Comparison of ENCODE assay signal across 17 cellular contexts in the genomic region with DNA sequence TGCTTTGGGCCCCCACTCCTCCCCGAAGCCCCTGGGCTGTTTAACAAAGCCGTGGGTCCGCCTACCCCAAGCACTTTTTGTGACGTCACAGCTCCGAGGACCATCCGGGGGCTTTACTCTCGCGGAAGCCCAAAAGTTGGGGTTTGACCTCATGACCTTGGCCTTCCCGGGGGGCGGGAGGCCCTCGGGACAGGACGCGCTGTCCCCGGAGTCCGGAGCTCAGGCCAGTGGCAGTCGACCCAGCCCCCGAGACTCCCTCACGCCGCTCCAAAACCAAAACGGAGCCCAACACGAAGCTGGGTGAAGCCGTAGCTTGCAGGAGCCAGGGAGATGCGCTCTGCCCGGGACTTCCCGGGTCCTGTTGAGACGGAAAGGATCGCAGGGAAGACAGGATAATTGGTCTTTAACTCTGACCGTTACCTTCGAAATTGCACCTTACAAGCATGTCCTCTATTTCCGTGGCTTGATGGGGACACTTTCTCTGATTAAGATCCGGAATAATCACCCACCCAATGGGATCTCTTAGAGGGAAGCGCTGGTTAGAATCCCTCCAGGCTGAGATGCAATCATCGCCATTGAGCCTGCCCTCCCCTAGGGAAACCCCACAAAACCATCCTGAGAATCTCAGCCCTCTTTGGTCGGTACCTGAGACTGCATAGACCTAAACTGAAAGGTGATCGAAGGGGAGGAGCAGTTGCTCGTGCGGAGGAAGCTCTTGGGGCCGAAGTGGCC. TPM values are rescaled to one million over a fixed set of nuclear protein-coding genes. Genes with fewer than 3 reads are reported as not detected.
DNase-seq lines count a peak whose midpoint lies in the region; ATAC-seq and TF ChIP-seq lines count a peak whose summit lies in the region.
"Had no signal": no experiment of that assay in that cellular context is flagged by ENCODE, and none has a peak within 500 bp of the region (broad histone marks: within the 10 kb centered on the region; RNA-seq: fewer than 3 reads in every experiment).

No MANE protein-coding gene starts in this region.

- no peak overlapping the region for H3K4me3 ChIP-seq in IMR-90 (ENCODE audit: insufficient read depth, low read depth, low read length)
- H3K4me3 ChIP-seq: ovary had no signal

- no peaks in the 10 kb centered on the region for H3K79me1 ChIP-seq in IMR-90 (ENCODE audit: low read depth in 1 of 2, low read length in 2 of 2)

- in situ Hi-C loops in IMR-90 (cut with MboI; ENCODE audit: low sequenced_read_pairs), result loop anchor here (10.0 kb wide), 3 partner anchors 651 to 1351 kb away; no protein-coding TSS in a partner anchor

- H3K18ac ChIP-seq in IMR-90 (ENCODE audit: low read depth, low read length), result no peak overlapping the region

- no peak overlapping the region for H3K4me2 ChIP-seq in IMR-90 (ENCODE audit: low read depth, low read length)

- no peak overlapping the region for H2BK15ac ChIP-seq in IMR-90 (ENCODE audit: low read depth, low read length)

- H3K4me1 Mint-ChIP-seq in endothelial cell (ENCODE audit: unreplicated experiment), result peaks cover 17% of the 10 kb centered on the region
- H3K4me1 Mint-ChIP-seq in nephron progenitor cell, result peaks cover 56% of the 10 kb centered on the region
- peaks cover 5 to 19% (median 12%) of the 10 kb centered on the region in 3 donors for H3K4me1 Mint-ChIP-seq in T-cell

- H2BK20ac ChIP-seq in IMR-90 (ENCODE audit: low read depth, low read length), result no peak overlapping the region

- H3K36me3 Mint-ChIP-seq in endothelial cell (ENCODE audit: low read depth, unreplicated experiment) (no peaks in the 10 kb centered on the region), nephron progenitor cell (ENCODE audit: low read depth) (no peaks in the 10 kb centered on the region), T-cell (no peaks in the 10 kb centered on the region)

- H3K4me1 ChIP-seq in ES-I3 (ENCODE audit: insufficient read depth, low read length), result peaks cover 17% of the 10 kb centered on the region
- H3K4me1 ChIP-seq in IMR-90 (ENCODE audit: control insufficient read depth, insufficient read depth, low read length), result peaks cover 8% of the 10 kb centered on the region

- TF ChIP-seq RAD21 in IMR-90 (IDR thresholded peaks at IDR 0.05; ENCODE audit: low read length), result no peak

- no peak overlapping the region for H2BK120ac ChIP-seq in IMR-90 (ENCODE audit: low read depth, low read length)

- H3K9me3 ChIP-seq in ES-I3 (ENCODE audit: control insufficient read depth, insufficient read depth, low read length), result no peaks in the 10 kb centered on the region
- no peaks in the 10 kb centered on the region for H3K9me3 ChIP-seq in IMR-90 (ENCODE audit: control insufficient read depth, insufficient read depth, low read length)
- H3K9me3 ChIP-seq: ovary, stomach had no signal

- H3K9me1 ChIP-seq in IMR-90 (ENCODE audit: insufficient read depth, low read length), result no peaks in the 10 kb centered on the region

- H4K5ac ChIP-seq in IMR-90 (ENCODE audit: low read depth, low read length), result no peak overlapping the region

- intact Hi-C loops in IMR-90 (cut with micrococcal nuclease), result loop anchor here (5.0 kb wide), 1 partner anchor 464 kb away; no protein-coding TSS in a partner anchor

- H3K36me3 ChIP-seq in ES-I3 (ENCODE audit: insufficient read depth, low read length) (no peaks in the 10 kb centered on the region), IMR-90 (ENCODE audit: control insufficient read depth, insufficient read depth, low read length) (no peaks in the 10 kb centered on the region)
- H3K36me3 ChIP-seq: ovary, stomach had no signal

- POLR2A ChIA-PET in IMR-90 (lab: Charles Lee; ENCODE audit: unreplicated experiment) (interaction anchor here (0.6 kb wide), 1 partner anchor 829 kb away, joined by 4 read pairs; no protein-coding TSS in a partner anchor), T-cell (lab: Charles Lee) (no interaction called here)

- ATAC-seq in IMR-90 (ENCODE audit: low read depth), result no peak
- no peak for ATAC-seq in T-cell (replicated peaks in 1 of 4)
- ATAC-seq in HG02610 (IDR thresholded peaks at IDR 0.05; ENCODE audit: unreplicated experiment), result no peak
- ATAC-seq: activated CD4-positive, CD25-positive, alpha-beta regulatory T cell treated with anti-CD3 and anti-CD28 coated beads, Interleukin-2, amount 50 U/mL, for 24 hours had no signal

- dilution Hi-C loops in IMR-90 (cut with HindIII; ENCODE audit: low sequenced_read_pairs, unreplicated experiment), result no loop called here

- BruUV-seq in IMR-90 (replicated peaks; lab: Mats Ljungman, UMichigan), result no TSS peak

- CTCF ChIA-PET in IMR-90 (lab: Yijun Ruan, JAX) (interaction anchor here (0.5 to 0.6 kb wide), 2 partner anchors 10 to 389 kb away, joined by 4 to 6 read pairs; no protein-coding TSS in a partner anchor), T-cell (lab: Charles Lee) (no interaction called here)

- no peak overlapping the region for H3K27ac ChIP-seq in IMR-90 (ENCODE audit: insufficient read depth, low read length)
- H3K27ac ChIP-seq: ovary, stomach had no signal

- H2AK9ac ChIP-seq in IMR-90 (replicated peaks; ENCODE audit: low read depth, low read length, poor library complexity), result no peak overlapping the region

- H3K9me3 Mint-ChIP-seq in endothelial cell (ENCODE audit: unreplicated experiment) (no peaks in the 10 kb centered on the region), nephron progenitor cell (no peaks in the 10 kb centered on the region), T-cell (no peaks in the 10 kb centered on the region)
- H3K9me3 Mint-ChIP-seq: activated naive CD4-positive, alpha-beta T cell treated with anti-CD3 and anti-CD28 coated beads, Interleukin-2, amount 50 U/mL, for 24 hours; T-helper 1 cell treated with Interleukin-12 subunit alpha and Interleukin-12 subunit beta and Interleukin-4 antibody, amounts not matched to agents 30 μg/mL and 1 μg/mL, for 36 hours had no signal

- no peak overlapping the region for H4K8ac ChIP-seq in IMR-90 (ENCODE audit: low read depth in 2 of 2, low read length in 2 of 2)

- H3K14ac ChIP-seq in IMR-90 (replicated peaks; ENCODE audit: low read depth, low read length), result no peak overlapping the region

- no peak overlapping the region for H3K4ac ChIP-seq in IMR-90 (ENCODE audit: low read depth, low read length)

- H3K27me3 Mint-ChIP-seq in endothelial cell (ENCODE audit: unreplicated experiment) (peaks cover 19% of the 10 kb centered on the region), nephron progenitor cell (ENCODE audit: low read depth, poor library complexity) (peaks cover 77% of the 10 kb centered on the region), T-cell (peaks cover 65 to 68% of the 10 kb centered on the region in 2 donors)

- H3K56ac ChIP-seq in IMR-90 (ENCODE audit: extremely low read depth, insufficient read depth, low read length), result no peak overlapping the region

- H3K4me3 Mint-ChIP-seq in endothelial cell (ENCODE audit: unreplicated experiment) (peak overlapping the region; percentile 31), nephron progenitor cell (peak overlapping the region; percentile 86), T-cell (no peak overlapping the region)
- H3K4me3 Mint-ChIP-seq: T-helper 1 cell treated with Interleukin-12 subunit alpha and Interleukin-12 subunit beta and Interleukin-4 antibody, amounts not matched to agents 30 μg/mL and 1 μg/mL, for 36 hours had no signal

- H3K23ac ChIP-seq in IMR-90 (ENCODE audit: low read depth, low read length), result no peak overlapping the region

- DNase-seq in IMR-90 (no peak), endothelial cell (ENCODE audit: low spot score) (no peak), nephron progenitor cell (peak; percentile 42), T-cell (no peak), NCI-H345 treated with DMSO at 0.1 percent for 48 hours (lab: John Stamatoyannopoulos, UW; ENCODE audit: unreplicated experiment) (no peak)
- no peak for DNase-seq in activated naive CD4-positive, alpha-beta T cell treated with Interleukin-2 at 50 U/mL for 16 hours
- DNase-seq: COR-L47, foreskin melanocyte, Kasumi-1, ovary, stomach had no signal

- peaks cover 11% of the 10 kb centered on the region; the same call in 1 of the 2 replicates for H3K27me3 ChIP-seq in IMR-90 (ENCODE audit: control insufficient read depth, insufficient read depth, low read length)
- H3K27me3 ChIP-seq: ovary had no signal

- H3K9ac ChIP-seq in ES-I3 (ENCODE audit: low read depth, low read length) (peak overlapping the region; percentile 56), IMR-90 (ENCODE audit: low read depth, low read length) (no peak overlapping the region)

- TF ChIP-seq CTCF in IMR-90 (conservative IDR thresholded peaks at IDR 0.05; ENCODE audit: low read depth, low read length) (no peak), endothelial cell (IDR thresholded peaks at IDR 0.05; ENCODE audit: unreplicated experiment) (no peak), nephron progenitor cell (IDR thresholded peaks at IDR 0.05) (no peak)

- peak overlapping the region; percentile 9 for H2AFZ ChIP-seq in IMR-90 (replicated peaks; ENCODE audit: low read length, poor library complexity)

- no peak for TF ChIP-seq POLR2A in IMR-90 (IDR thresholded peaks at IDR 0.05; ENCODE audit: low read depth, low read length)

- WGBS in IMR-90 (ENCODE audit: extremely low coverage in 2 of 2, insufficient read length in 1 of 2), 2 experiments, result 57% methylated on average over 17 of the region's 38 CpGs; no CpG with 5 or more reads in 1 of the 2 experiments

- H2BK5ac ChIP-seq in IMR-90 (ENCODE audit: low read depth, low read length, poor library complexity, severe bottlenecking), result no peak overlapping the region

- H2AK5ac ChIP-seq in IMR-90 (ENCODE audit: low read depth, low read length), result no peak overlapping the region

- H3K27ac Mint-ChIP-seq in endothelial cell (ENCODE audit: unreplicated experiment), result no peak overlapping the region
- H3K27ac Mint-ChIP-seq in nephron progenitor cell, result no peak overlapping the region
- no peak overlapping the region for H3K27ac Mint-ChIP-seq in T-cell
- H3K27ac Mint-ChIP-seq: activated naive CD4-positive, alpha-beta T cell treated with anti-CD3 and anti-CD28 coated beads, Interleukin-2, amount 50 U/mL, for 24 hours had no signal

- H4K20me1 ChIP-seq in IMR-90 (ENCODE audit: insufficient read depth, low read length), result no peaks in the 10 kb centered on the region; the same call in 1 of the 2 replicates

- no peak overlapping the region for H4K91ac ChIP-seq in IMR-90 (ENCODE audit: insufficient read depth, low read depth, low read length)

TF ChIP-seq in IMR-90, 13 proteins besides CTCF, POLR2A, EP300 and RAD21 (continues in another document):
- no peak for TF ChIP-seq MAZ (IDR thresholded peaks at IDR 0.05; ENCODE audit: borderline replicate concordance, low read depth, low read length)

RNA-seq across cellular contexts. Expression of a gene that starts 4.9 kb away (rescaled TPM):
- total RNA-seq in IMR-90 (2012; rRNA removed) (4.1 and 8.3 TPM in 2 replicates), endothelial cell (ENCODE audit: unreplicated experiment) (5.1 TPM), T-cell (under 1 TPM in 3 of 5 donors, not detected in 2; 0.13 to 0.35 (median 0.23) TPM)
- polyA plus RNA-seq in IMR-90 (2012; rRNA removed), result 12.7 and 17.6 TPM in 2 replicates
- polyA plus RNA-seq in IMR-90 (2012; cell fraction: cytosol; rRNA removed), result 12.5 and 21.1 TPM in 2 replicates
- polyA plus RNA-seq in IMR-90 (2012; cell fraction: nucleus; rRNA removed; ENCODE audit: low replicate concordance), result 31.6 and 43.9 TPM in 2 replicates
- total RNA-seq: mononuclear cell had no signal

Comparison
In these comparisons a context has a peak if more than half of its experiments do, and no peak if none do; other contexts are left out.
1. H3K4me3 Mint-ChIP-seq: peak in endothelial cell (single experiment) and nephron progenitor cell (single experiment); none in T-cell (0 of 3).